In the genomic region with DNA sequence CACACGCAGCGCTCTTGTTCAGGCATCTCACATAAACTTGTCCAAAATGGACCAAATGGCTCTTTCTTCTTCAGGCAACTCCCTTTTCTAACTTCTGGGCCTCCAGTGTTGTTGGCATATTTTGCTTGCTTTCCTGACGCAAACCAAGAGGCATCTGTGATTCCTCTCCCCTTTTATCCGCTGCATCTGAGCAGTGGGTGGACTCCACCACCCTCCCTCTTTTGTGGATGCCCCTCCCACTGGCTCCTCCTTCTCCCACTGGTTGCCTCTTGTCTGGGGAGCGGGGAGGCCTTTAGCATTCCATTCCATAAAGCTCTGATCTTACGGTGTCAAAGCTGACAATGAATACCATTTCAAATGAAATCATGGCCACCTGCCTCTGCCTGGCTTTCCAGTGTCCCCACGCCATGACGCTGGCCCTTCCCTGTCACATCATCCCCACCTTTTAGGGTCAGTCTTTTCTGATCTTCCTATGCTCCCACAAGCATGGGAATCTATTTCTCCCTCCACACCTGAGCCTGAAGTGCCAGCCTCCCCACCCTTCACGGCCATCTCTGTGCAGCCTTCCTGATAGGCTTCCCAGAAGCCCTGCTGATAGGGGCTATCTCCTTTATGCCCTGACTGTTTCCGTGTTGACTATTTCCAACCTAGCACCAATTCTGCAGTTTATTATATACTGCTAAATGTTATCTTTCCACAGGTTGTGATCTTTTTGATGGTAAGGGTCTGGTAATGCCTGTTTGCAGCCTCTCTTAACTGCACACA, we compare ENCODE assay signal across 22 cellular contexts. TPM values are rescaled to one million over a fixed set of nuclear protein-coding genes. Genes with fewer than 3 reads are reported as not detected.
DNase-seq lines count a peak whose midpoint lies in the region; TF ChIP-seq lines count a peak whose summit lies in the region.
"Had no signal": no experiment of that assay in that cellular context is flagged by ENCODE, and none has a peak within 500 bp of the region (broad histone marks: within the 10 kb centered on the region; RNA-seq: fewer than 3 reads in every experiment).

No MANE protein-coding gene starts in this region.

- H3K9ac ChIP-seq in skeletal muscle satellite cell (ENCODE audit: low read depth, low read length): peak overlapping the region; percentile 49

- H3K27me3 Mint-ChIP-seq in brain: peaks cover 3% of the 10 kb centered on the region

- no peaks in the 10 kb centered on the region for H3K36me3 ChIP-seq in skeletal muscle satellite cell (ENCODE audit: insufficient read depth, low read length)

- H3K36me3 Mint-ChIP-seq in brain: no peaks in the 10 kb centered on the region
- H3K36me3 Mint-ChIP-seq: activated naive CD8-positive, alpha-beta T cell treated with anti-CD3 and anti-CD28 coated beads, Interleukin-2, amount 10 ng/mL, durations not matched to agents 7 days and 5 days had no signal

- H3K4me1 Mint-ChIP-seq in brain: peaks cover 73% of the 10 kb centered on the region
- H3K4me1 Mint-ChIP-seq: activated T-helper 17 cell treated with anti-CD3 and anti-CD28 coated beads, Interleukin-2, amount 50 U/mL, for 72 hours; B cell had no signal

- TF ChIP-seq CTCF in RWPE1 (conservative IDR thresholded peaks at IDR 0.05; ENCODE audit: low read depth) (no peak), brain (conservative IDR thresholded peaks at IDR 0.05) (no peak)

- H3K4me2 ChIP-seq in skeletal muscle satellite cell (ENCODE audit: low read length): no peak overlapping the region

- peak overlapping the region; percentile 64 for H3K27ac ChIP-seq in RWPE1

- H3K9me3 ChIP-seq in skeletal muscle satellite cell (replicated peaks; ENCODE audit: low read length): no peaks in the 10 kb centered on the region

- no peak for DNase-seq in RWPE1 (ENCODE audit: low spot score)
- peak; percentile 37 for DNase-seq in left kidney (ENCODE audit: low read depth, low spot score)
- no peak for DNase-seq in NCI-H2171 (lab: John Stamatoyannopoulos, UW)
- no peak for DNase-seq in posterior cingulate gyrus
- DNase-seq in Kasumi-1 (lab: John Stamatoyannopoulos, UW): no peak
- DNase-seq: activated CD4-positive, CD25-positive, alpha-beta regulatory T cell treated with anti-CD3 and anti-CD28 coated beads, Interleukin-2, amount 50 U/mL, for 72 hours; activated naive CD8-positive, alpha-beta T cell treated with anti-CD3 and anti-CD28 coated beads, Interleukin-2, amount 10 ng/mL, durations not matched to agents 7 days and 5 days; Calu3; dorsolateral prefrontal cortex; EL; erythroblast; immature natural killer cell; NCI-H1092 treated with DMSO at 0.1 percent for 48 hours; NCI-H2081 treated with DMSO at 0.1 percent for 48 hours; NCI-H524 treated with DMSO at 0.1 percent for 48 hours; SHP77 treated with DMSO at 0.1 percent for 48 hours; stimulated activated naive CD8-positive, alpha-beta T cell treated with anti-CD3 and anti-CD28 coated beads, Interleukin-15, amount 100 ng/mL, for 72 hours had no signal

- POLR2A ChIA-PET in RWPE1 (lab: Yijun Ruan, JAX; ENCODE audit: low non-redundant PET): no interaction called here

- H3K27ac Mint-ChIP-seq in brain: peak overlapping the region in 3 of 5 experiments; percentile 1 to 89 (median 58)
- H3K27ac Mint-ChIP-seq: activated naive CD8-positive, alpha-beta T cell treated with anti-CD3 and anti-CD28 coated beads, Interleukin-2, amount 10 ng/mL, durations not matched to agents 7 days and 5 days; activated T-helper 17 cell treated with anti-CD3 and anti-CD28 coated beads, Interleukin-2, amount 50 U/mL, for 72 hours; B cell; stimulated activated naive CD8-positive, alpha-beta T cell treated with anti-CD3 and anti-CD28 coated beads, Interleukin-15, amount 100 ng/mL, for 72 hours; T-helper 2 cell treated with Interferon-gamma antibody and Interleukin-4, amounts not matched to agents 5 μg/mL and 100 μg/mL, for 36 hours had no signal

- H3K4me1 ChIP-seq in skeletal muscle satellite cell (ENCODE audit: control insufficient read depth, insufficient read depth, low read length): peaks cover 80% of the 10 kb centered on the region

- no peak overlapping the region for H3K4me3 ChIP-seq in skeletal muscle satellite cell (ENCODE audit: low read length)
- H3K4me3 ChIP-seq: dorsolateral prefrontal cortex had no signal

- intact Hi-C loops in posterior cingulate gyrus (cut with DNase I): no loop called here

- H3K27me3 ChIP-seq in skeletal muscle satellite cell (ENCODE audit: control insufficient read depth, insufficient read depth, low read length): no peaks in the 10 kb centered on the region
- H3K27me3 ChIP-seq: dorsolateral prefrontal cortex had no signal

- CTCF ChIA-PET in RWPE1 (lab: Yijun Ruan, JAX): interaction anchor here (0.8 kb wide), 1 partner anchor 115 kb away, joined by 3 read pairs; no protein-coding TSS in a partner anchor

- H3K4me3 Mint-ChIP-seq in brain: no peak overlapping the region
- H3K4me3 Mint-ChIP-seq: activated naive CD8-positive, alpha-beta T cell treated with anti-CD3 and anti-CD28 coated beads, Interleukin-2, amount 10 ng/mL, durations not matched to agents 7 days and 5 days; activated T-helper 17 cell treated with anti-CD3 and anti-CD28 coated beads, Interleukin-2, amount 50 U/mL, for 72 hours; B cell; immature natural killer cell; stimulated activated naive CD8-positive, alpha-beta T cell treated with anti-CD3 and anti-CD28 coated beads, Interleukin-15, amount 100 ng/mL, for 72 hours; T-helper 2 cell treated with Interferon-gamma antibody and Interleukin-4, amounts not matched to agents 5 μg/mL and 100 μg/mL, for 36 hours had no signal

- H3K9me3 Mint-ChIP-seq in brain: no peaks in the 10 kb centered on the region
- H3K9me3 Mint-ChIP-seq: activated naive CD8-positive, alpha-beta T cell treated with anti-CD3 and anti-CD28 coated beads, Interleukin-2, amount 10 ng/mL, durations not matched to agents 7 days and 5 days; activated T-helper 17 cell treated with anti-CD3 and anti-CD28 coated beads, Interleukin-2, amount 50 U/mL, for 72 hours; immature natural killer cell; stimulated activated naive CD8-positive, alpha-beta T cell treated with anti-CD3 and anti-CD28 coated beads, Interleukin-15, amount 100 ng/mL, for 72 hours; T-helper 2 cell treated with Interferon-gamma antibody and Interleukin-4, amounts not matched to agents 5 μg/mL and 100 μg/mL, for 36 hours had no signal

RNA-seq across cellular contexts. Expression of gene RPL37A, which starts 51.5 kb away (rescaled TPM):
- 6,566 TPM for polyA plus RNA-seq in brain (ENCODE audit: insufficient read depth, low read depth, low replicate concordance)
- 984 and 1,810 TPM in 2 replicates for total RNA-seq in skeletal muscle satellite cell (2012; rRNA removed)
